In genomic region chr11:77775941-77776340, GRCh38 we compare ENCODE assay signal across 22 cellular contexts.
"Had no signal": no experiment of that assay in that cellular context is flagged by ENCODE, and none has a peak within 500 bp of the region (broad histone marks: within the 10 kb centered on the region; RNA-seq: fewer than 3 reads in every experiment).

No MANE protein-coding gene starts in this region.

- H3K36me3 Mint-ChIP-seq: natural killer cell had no signal

- FAIRE-seq: endothelial cell of umbilical vein had no signal

- ATAC-seq: foreskin keratinocyte, heart left ventricle, mucosa of descending colon, natural killer cell, right cardiac atrium had no signal

- H3K27me3 Mint-ChIP-seq: stimulated activated naive CD8-positive, alpha-beta T cell treated with anti-CD3 and anti-CD28 coated beads, Interleukin-15, Interleukin-2, amounts not matched to agents 100 ng/mL and 50 ng/mL, for 24 hours had no signal

- H3K36me3 ChIP-seq: neural progenitor cell, ovary, tibial artery, vagina had no signal

- H3K27ac ChIP-seq: coronary artery, foreskin keratinocyte, heart left ventricle, neural progenitor cell, ovary, tibial artery, upper lobe of left lung, vagina had no signal

- H2AFZ ChIP-seq: neural progenitor cell had no signal

- H3K27me3 ChIP-seq: foreskin keratinocyte, heart left ventricle, neural progenitor cell, ovary, tibial artery, upper lobe of left lung, vagina had no signal

- H3K4me1 ChIP-seq: neural progenitor cell had no signal

- H3K27ac Mint-ChIP-seq: endodermal cell; neural progenitor cell; stimulated activated effector memory CD8-positive, alpha-beta T cell treated with anti-CD3 and anti-CD28 coated beads, Interleukin-12 subunit alpha, Interleukin-12 subunit beta, amount 100 ng/mL, for 72 hours; stimulated activated naive CD8-positive, alpha-beta T cell treated with anti-CD3 and anti-CD28 coated beads, Interleukin-15, Interleukin-2, amounts not matched to agents 100 ng/mL and 50 ng/mL, for 24 hours had no signal

- H3K9ac ChIP-seq: neural progenitor cell had no signal

- H3K4me3 Mint-ChIP-seq: endodermal cell; natural killer cell; neural progenitor cell; stimulated activated effector memory CD8-positive, alpha-beta T cell treated with anti-CD3 and anti-CD28 coated beads, Interleukin-12 subunit alpha, Interleukin-12 subunit beta, amount 100 ng/mL, for 72 hours; stimulated activated naive CD8-positive, alpha-beta T cell treated with anti-CD3 and anti-CD28 coated beads, Interleukin-15, Interleukin-2, amounts not matched to agents 100 ng/mL and 50 ng/mL, for 24 hours had no signal

- H3K4me1 Mint-ChIP-seq: endodermal cell, neural progenitor cell had no signal

- H3K9me3 ChIP-seq: heart left ventricle, mucosa of descending colon, ovary, tibial artery, upper lobe of left lung, vagina had no signal

- H3K4me2 ChIP-seq: neural progenitor cell had no signal

- DNase-seq: effector CD4-positive, alpha-beta T cell; endodermal cell; foreskin keratinocyte; heart left ventricle; hippocampal formation; left colon; mesendoderm; mucosa of descending colon; natural killer cell; nucleus accumbens; ovary; right cardiac atrium; stimulated activated CD4-positive, alpha-beta T cell treated with anti-CD3 and anti-CD28 coated beads, Interleukin-4, amount 100 ng/mL, for 1 hour; stimulated activated CD8-positive, alpha-beta memory T cell treated with anti-CD3 and anti-CD28 coated beads, Interleukin-4, amount 100 ng/mL, for 48 hours; tibial artery; upper lobe of left lung had no signal

- H3K4me3 ChIP-seq: coronary artery, heart left ventricle, mucosa of descending colon, neural progenitor cell, ovary, tibial artery, upper lobe of left lung, vagina had no signal

- H3K9me3 Mint-ChIP-seq: endodermal cell; natural killer cell; neural progenitor cell; stimulated activated effector memory CD8-positive, alpha-beta T cell treated with anti-CD3 and anti-CD28 coated beads, Interleukin-12 subunit alpha, Interleukin-12 subunit beta, amount 100 ng/mL, for 72 hours; stimulated activated naive CD8-positive, alpha-beta T cell treated with anti-CD3 and anti-CD28 coated beads, Interleukin-15, Interleukin-2, amounts not matched to agents 100 ng/mL and 50 ng/mL, for 24 hours had no signal
